8 cellular contexts compared by ENCODE assay signal in genomic region chr6:41733707-41734665, GRCh38.
A peak's percentile ranks its signal among the peaks of the same experiment; 100 is the strongest.
DNase-seq lines count a peak whose midpoint lies in the region; ATAC-seq lines count a peak whose summit lies in the region.

No MANE protein-coding gene starts in this region.

- ATAC-seq in GM18502 (IDR thresholded peaks at IDR 0.05; ENCODE audit: poor library complexity, unreplicated experiment) (peak; percentile 54), HG02870 (IDR thresholded peaks at IDR 0.05; ENCODE audit: unreplicated experiment) (peak; percentile 31), GM18870 (IDR thresholded peaks at IDR 0.05; ENCODE audit: unreplicated experiment) (no peak)

- DNase-seq in NCI-H2107 treated with DMSO at 0.1 percent for 48 hours (lab: John Stamatoyannopoulos, UW; ENCODE audit: unreplicated experiment) (peak; percentile 31), islet precursor cell (peak; percentile 83)
- peak; percentile 34 to 58 (median 45) for DNase-seq in activated CD4-positive, CD25-positive, alpha-beta regulatory T cell (lab: John Stamatoyannopoulos, UW)
- DNase-seq in central memory CD4-positive, alpha-beta T cell, result peak; percentile 70
- DNase-seq in stimulated activated CD4-positive, alpha-beta T cell treated with anti-CD3 and anti-CD28 coated beads, Interleukin-12 subunit alpha, Interleukin-12 subunit beta, amount 100 ng/mL, for 4 hours, result peak; percentile 55

Comparison
In these comparisons a context has a peak if more than half of its experiments do, and no peak if none do; other contexts are left out.
1. DNase-seq: peak in every context shown above with its lines; median percentile 83 in islet precursor cell; 70 in central memory CD4-positive, alpha-beta T cell; 55 in stimulated activated CD4-positive, alpha-beta T cell treated with anti-CD3 and anti-CD28 coated beads, Interleukin-12 subunit alpha, Interleukin-12 subunit beta, amount 100 ng/mL, for 4 hours; 45 in activated CD4-positive, CD25-positive, alpha-beta regulatory T cell; 31 in NCI-H2107 treated with DMSO at 0.1 percent for 48 hours.